Comparison of ENCODE assay signal across 8 cellular contexts in genomic region chr19:15317392-15318011, GRCh38. TPM values are rescaled to one million over a fixed set of nuclear protein-coding genes. Genes with fewer than 3 reads are reported as not detected.
DNase-seq lines count a peak whose midpoint lies in the region; ATAC-seq and TF ChIP-seq lines count a peak whose summit lies in the region.
"Had no signal": no experiment of that assay in that cellular context is flagged by ENCODE, and none has a peak within 500 bp of the region (broad histone marks: within the 10 kb centered on the region; RNA-seq: fewer than 3 reads in every experiment).

No MANE protein-coding gene starts in this region.

- H3K79me2 ChIP-seq in DOHH2 (ENCODE audit: control insufficient read depth, low read length) (peaks cover 99% of the 10 kb centered on the region), OCI-LY7 (ENCODE audit: insufficient read depth, low read depth, low read length) (peaks cover 99% of the 10 kb centered on the region)

- CTCF ChIA-PET in OCI-LY7 (lab: Charles Lee; ENCODE audit: unreplicated experiment), result interaction anchor here (0.5 kb wide), 1 partner anchor 150 kb away, joined by 4 read pairs; no protein-coding TSS in a partner anchor

- H3K4me1 ChIP-seq in DOHH2 (ENCODE audit: control insufficient read depth, low read length) (peaks cover 86% of the 10 kb centered on the region), OCI-LY7 (ENCODE audit: insufficient read depth, low read length, poor library complexity, severe bottlenecking) (peaks cover 61% of the 10 kb centered on the region), esophagus muscularis mucosa (peaks cover 88 to 100% (median 100%) of the 10 kb centered on the region in 4 donors), psoas muscle (peaks cover 86% of the 10 kb centered on the region)

- H3K36me3 ChIP-seq in DOHH2 (ENCODE audit: control insufficient read depth, low read length) (peaks cover 32% of the 10 kb centered on the region), OCI-LY7 (ENCODE audit: insufficient read depth, low read length) (peaks cover 36% of the 10 kb centered on the region), esophagus muscularis mucosa (no peaks in the 10 kb centered on the region), psoas muscle (ENCODE audit: insufficient read depth in 1 of 2, low read depth in 1 of 2) (no peaks in the 10 kb centered on the region)
- H3K36me3 ChIP-seq: suprapubic skin had no signal

- 35% methylated on average over 3 of the region's 3 CpGs for WGBS in esophagus muscularis mucosa
- 21 to 28% (median 23%) methylated on average over 3 of the region's 3 CpGs for WGBS in psoas muscle, 3 donors

- intact Hi-C loops in OCI-LY7 (cut with micrococcal nuclease; ENCODE audit: unreplicated experiment) (no loop called here), esophagus muscularis mucosa (cut with DNase I) (no loop called here), psoas muscle (cut with DNase I) (loop anchor here (5.0 kb wide), 1 partner anchor 35 kb away; no protein-coding TSS in a partner anchor)

- no peak overlapping the region for H2AFZ ChIP-seq in OCI-LY7 (ENCODE audit: low read length)

- TF ChIP-seq CTCF in DOHH2 (IDR thresholded peaks at IDR 0.05; ENCODE audit: low read depth, low read length, poor library complexity, severe bottlenecking) (no peak), OCI-LY7 (conservative IDR thresholded peaks at IDR 0.05; ENCODE audit: low read length) (no peak), esophagus muscularis mucosa (IDR thresholded peaks at IDR 0.05) (no peak), psoas muscle (IDR thresholded peaks at IDR 0.05) (no peak)

- peaks cover 80% of the 10 kb centered on the region for H4K20me1 ChIP-seq in DOHH2 (ENCODE audit: control insufficient read depth, insufficient read depth, low read depth, low read length)
- peaks cover 64% of the 10 kb centered on the region for H4K20me1 ChIP-seq in OCI-LY7 (ENCODE audit: insufficient read depth, low read length)

- DNase-seq in OCI-LY7 (ENCODE audit: low spot score) (no peak), esophagus muscularis mucosa (ENCODE audit: extremely low spot score) (no peak), psoas muscle (no peak), NCI-H2227 (lab: John Stamatoyannopoulos, UW; ENCODE audit: unreplicated experiment) (no peak), NCI-H187 (lab: John Stamatoyannopoulos, UW) (no peak)

- H3K27ac ChIP-seq in DOHH2 (ENCODE audit: low read depth, low read length) (0 out of 2 replicates have a peak overlapping the region, but pooled peaks have one; percentile 24), OCI-LY7 (ENCODE audit: low read depth, low read length, poor library complexity, severe bottlenecking) (peak overlapping the region; percentile 55), esophagus muscularis mucosa (replicated peaks in 1 of 4) (peak overlapping the region; percentile 39 to 73 (median 57)), psoas muscle (peak overlapping the region; percentile 81)

- H3K9me3 ChIP-seq in DOHH2 (ENCODE audit: control insufficient read depth, insufficient read depth, low read length), result no peaks in the 10 kb centered on the region
- H3K9me3 ChIP-seq in OCI-LY7 (ENCODE audit: low read length), result no peaks in the 10 kb centered on the region
- no peaks in the 10 kb centered on the region for H3K9me3 ChIP-seq in esophagus muscularis mucosa
- no peaks in the 10 kb centered on the region for H3K9me3 ChIP-seq in psoas muscle
- H3K9me3 ChIP-seq: suprapubic skin had no signal

- H3K4me2 ChIP-seq in DOHH2 (ENCODE audit: low read length), result peak overlapping the region; percentile 48
- H3K4me2 ChIP-seq in OCI-LY7 (ENCODE audit: low read length), result peak overlapping the region; percentile 75

- H3K4me3 ChIP-seq in DOHH2 (ENCODE audit: low read length) (peak overlapping the region; percentile 8), OCI-LY7 (ENCODE audit: low read depth, low read length, poor library complexity, severe bottlenecking) (peak overlapping the region; percentile 39), esophagus muscularis mucosa (no peak overlapping the region), psoas muscle (no peak overlapping the region)
- H3K4me3 ChIP-seq: suprapubic skin had no signal

- BruUV-seq in OCI-LY7 (replicated peaks; lab: Mats Ljungman, UMichigan), result no TSS peak

- POLR2A ChIA-PET in OCI-LY7 (lab: Charles Lee), result interaction anchor here (0.6 to 2.0 kb wide), 7 partner anchors 9 to 251 kb away, joined by 3 to 9 read pairs (median 5); no protein-coding TSS in a partner anchor

- H3F3A ChIP-seq in DOHH2 (ENCODE audit: control insufficient read depth, insufficient read depth), result peaks cover 3% of the 10 kb centered on the region; the same call in 1 of the 2 replicates

- H3K9me2 ChIP-seq in DOHH2 (replicated peaks; ENCODE audit: control insufficient read depth, low read length) (no peaks in the 10 kb centered on the region), OCI-LY7 (ENCODE audit: insufficient read depth, low read length) (no peaks in the 10 kb centered on the region)

- H3K27me3 ChIP-seq in DOHH2 (ENCODE audit: control insufficient read depth, low read length) (no peaks in the 10 kb centered on the region), esophagus muscularis mucosa (no peaks in the 10 kb centered on the region), psoas muscle (ENCODE audit: insufficient read depth in 3 of 3, low read length in 2 of 3) (no peaks in the 10 kb centered on the region)
- H3K27me3 ChIP-seq: suprapubic skin had no signal

- ATAC-seq in psoas muscle (peak; percentile 49 to 74 (median 64)), GM21786 (IDR thresholded peaks at IDR 0.05; ENCODE audit: unreplicated experiment) (no peak)

- TF ChIP-seq POLR2A in esophagus muscularis mucosa (IDR thresholded peaks at IDR 0.05; ENCODE audit: low read depth), result no peak

- no peak for TF ChIP-seq EP300 in esophagus muscularis mucosa (IDR thresholded peaks at IDR 0.05)

RNA-seq across cellular contexts. Expression of gene BRD4, which starts 14.8 kb away (rescaled TPM):
- 22.6 and 33.6 TPM in 2 replicates for total RNA-seq in OCI-LY7 (2014; rRNA removed; shearing (Covaris generic))
- total RNA-seq in OCI-LY7 (2022) (143 and 157 TPM in 2 replicates), esophagus muscularis mucosa (10 to 100 TPM; 34.1 to 48.1 (median 37.5) TPM), psoas muscle (100 to 1,000 TPM in 2 of 4 donors, 10 to 100 TPM in 2; 65.3 to 120 (median 101) TPM)
- polyA plus RNA-seq in psoas muscle, result 100 to 1,000 TPM in 1 of 3 donors, 10 to 100 TPM in 2; 42.6 to 107 (median 45.6) TPM

Comparison
In these comparisons a context has a peak if more than half of its experiments do, and no peak if none do; other contexts are left out.
1. H3K27ac ChIP-seq: peak in every context shown above with its lines; median percentile 81 in psoas muscle; 57 in esophagus muscularis mucosa; 55 in OCI-LY7; 24 in DOHH2.
2. H3K4me3 ChIP-seq: peak in DOHH2 (single experiment) and OCI-LY7 (single experiment); none in esophagus muscularis mucosa (0 of 4) and psoas muscle (single experiment).
3. intact Hi-C loops: an anchor here in psoas muscle (5.0 kb wide); none called in OCI-LY7 and esophagus muscularis mucosa.